ENCODE assay signal across 18 cellular contexts in genomic region chr5:157618366-157618765, GRCh38. TPM values are rescaled to one million over a fixed set of nuclear protein-coding genes. Genes with fewer than 3 reads are reported as not detected.
DNase-seq lines count a peak whose midpoint lies in the region; ATAC-seq and TF ChIP-seq lines count a peak whose summit lies in the region.
"Had no signal": no experiment of that assay in that cellular context is flagged by ENCODE, and none has a peak within 500 bp of the region (broad histone marks: within the 10 kb centered on the region; RNA-seq: fewer than 3 reads in every experiment).

No MANE protein-coding gene starts in this region.

- H4K5ac ChIP-seq in mesendoderm (ENCODE audit: low read length) = no peak overlapping the region

- no peak overlapping the region for H2BK120ac ChIP-seq in mesendoderm (ENCODE audit: low read depth, low read length)

- no peaks in the 10 kb centered on the region for H3K4me1 Mint-ChIP-seq in GM23338
- H3K4me1 Mint-ChIP-seq: H9 had no signal

- no peak overlapping the region for H3K27ac ChIP-seq in GM23338 (ENCODE audit: low read depth)
- H3K27ac ChIP-seq in mesendoderm (ENCODE audit: low read depth, low read length) = no peak overlapping the region
- H3K27ac ChIP-seq in neutrophil = peak overlapping the region; percentile 57
- no peak overlapping the region for H3K27ac ChIP-seq in dorsolateral prefrontal cortex
- H3K27ac ChIP-seq: GM23248 had no signal

- H3K79me2 ChIP-seq in GM23338 (replicated peaks; ENCODE audit: insufficient read depth) (no peaks in the 10 kb centered on the region), mesendoderm (ENCODE audit: control insufficient read depth, insufficient read depth, low read length) (no peaks in the 10 kb centered on the region)

- H3K4me3 Mint-ChIP-seq in GM23338 = no peak overlapping the region
- H3K4me3 Mint-ChIP-seq: CD4-positive, alpha-beta memory T cell; H9 had no signal

- H3K4ac ChIP-seq in mesendoderm (ENCODE audit: low read depth, low read length) = no peak overlapping the region

- no peak overlapping the region for H3K18ac ChIP-seq in mesendoderm (ENCODE audit: low read length)

- H2BK5ac ChIP-seq in mesendoderm (ENCODE audit: low read length) = no peak overlapping the region

- H3K56ac ChIP-seq in mesendoderm (ENCODE audit: low read length) = no peak overlapping the region

- H3K4me1 ChIP-seq in GM23338 (ENCODE audit: insufficient read depth) = no peaks in the 10 kb centered on the region
- H3K4me1 ChIP-seq in mesendoderm (ENCODE audit: control insufficient read depth, low read depth, low read length) = no peaks in the 10 kb centered on the region
- peaks cover 16 to 19% of the 10 kb centered on the region in 2 experiments for H3K4me1 ChIP-seq in neutrophil (ENCODE audit: control insufficient read depth in 1 of 2, insufficient read depth in 1 of 2, low read depth in 1 of 2, low read length in 1 of 2)

- no peak overlapping the region for H3K9ac ChIP-seq in mesendoderm (ENCODE audit: low read length)
- H3K9ac ChIP-seq: GM23248 had no signal

- no peaks in the 10 kb centered on the region for H3K36me3 ChIP-seq in GM23338 (ENCODE audit: insufficient read depth)
- no peaks in the 10 kb centered on the region for H3K36me3 ChIP-seq in mesendoderm (ENCODE audit: control insufficient read depth, insufficient read depth, low read length)
- no peaks in the 10 kb centered on the region for H3K36me3 ChIP-seq in neutrophil

- H3K27me3 ChIP-seq in GM23338 (ENCODE audit: insufficient read depth) (no peaks in the 10 kb centered on the region), mesendoderm (ENCODE audit: insufficient read depth, low read length, poor library complexity) (no peaks in the 10 kb centered on the region), neutrophil (no peaks in the 10 kb centered on the region), dorsolateral prefrontal cortex (peaks cover 0 to 11% (median 0%) of the 10 kb centered on the region in 45 donors)

- intact Hi-C loops in dorsolateral prefrontal cortex (cut with DNase I) = no loop called here

- no peak for DNase-seq in GM23338 (ENCODE audit: low spot score)
- DNase-seq in mesendoderm = no peak
- DNase-seq in dorsolateral prefrontal cortex = no peak
- DNase-seq: C1 segment of cervical spinal cord; CD4-positive, alpha-beta memory T cell; COR-L47; DMS153; DND-41; GM23248; H9 had no signal

- no peaks in the 10 kb centered on the region for H3F3A ChIP-seq in GM23338 (replicated peaks; ENCODE audit: low read depth)

- no peak for TF ChIP-seq CTCF in GM23338 (conservative IDR thresholded peaks at IDR 0.05; ENCODE audit: low read depth in 2 of 2)
- no peak for TF ChIP-seq CTCF in neutrophil (IDR thresholded peaks at IDR 0.05)
- no peak for TF ChIP-seq CTCF in dorsolateral prefrontal cortex (IDR thresholded peaks at IDR 0.05 in 54 of 56, conservative IDR thresholded peaks at IDR 0.05 in 2 of 56; ENCODE audit: low read depth in 1 of 56, partially characterized antibody in 56 of 56)

- no peak overlapping the region for H3K4me3 ChIP-seq in GM23338
- H3K4me3 ChIP-seq in mesendoderm (ENCODE audit: low read length) = no peak overlapping the region
- no peak overlapping the region for H3K4me3 ChIP-seq in neutrophil (ENCODE audit: low read depth in 1 of 2, low read length in 1 of 2)
- no peak overlapping the region for H3K4me3 ChIP-seq in dorsolateral prefrontal cortex
- H3K4me3 ChIP-seq: GM23248 had no signal

- peaks cover 3% of the 10 kb centered on the region for H3K27me3 Mint-ChIP-seq in GM23338 (ENCODE audit: insufficient read depth, low read depth, poor library complexity)
- H3K27me3 Mint-ChIP-seq: CD4-positive, alpha-beta memory T cell had no signal

- no peak overlapping the region for H2AK5ac ChIP-seq in mesendoderm (ENCODE audit: low read length)

- no peaks in the 10 kb centered on the region for H3K9me2 ChIP-seq in GM23338 (ENCODE audit: insufficient read depth)

- no peaks in the 10 kb centered on the region for H3K9me3 ChIP-seq in neutrophil

- H4K20me1 ChIP-seq in GM23338 (replicated peaks; ENCODE audit: insufficient read depth) = no peaks in the 10 kb centered on the region

- peaks cover 4% of the 10 kb centered on the region; the same call in 2 of the 3 replicates for H3K9me3 Mint-ChIP-seq in GM23338

- no peaks in the 10 kb centered on the region for H3K36me3 Mint-ChIP-seq in GM23338 (ENCODE audit: low read depth)
- H3K36me3 Mint-ChIP-seq: CD4-positive, alpha-beta memory T cell had no signal

- no peak overlapping the region for H3K23ac ChIP-seq in mesendoderm (ENCODE audit: low read length)

- no peak overlapping the region for H3K27ac Mint-ChIP-seq in GM23338
- H3K27ac Mint-ChIP-seq: H9 had no signal

- 0 out of 2 replicates have a peak overlapping the region, but pooled peaks have one; percentile 47 for H2AFZ ChIP-seq in GM23338
- H2AFZ ChIP-seq: GM23248 had no signal

- peak overlapping the region; percentile 39 for H2BK15ac ChIP-seq in mesendoderm (replicated peaks; ENCODE audit: low read depth)

- H4K8ac ChIP-seq in mesendoderm (ENCODE audit: low read depth, low read length) = no peak overlapping the region

- no CpG with 5 or more reads among the region's 8 CpGs for WGBS in mesendoderm (ENCODE audit: extremely low coverage, insufficient coverage, low lambda C conversion rate)

- no peaks in the 10 kb centered on the region for H3K79me1 ChIP-seq in mesendoderm (ENCODE audit: low read length)

- H3K4me2 ChIP-seq in GM23338 (no peak overlapping the region), mesendoderm (ENCODE audit: low read length) (no peak overlapping the region)

- ATAC-seq in GM23338 (no peak), GM18520 (IDR thresholded peaks at IDR 0.05; ENCODE audit: unreplicated experiment) (no peak), HG02642 (IDR thresholded peaks at IDR 0.05; ENCODE audit: poor library complexity, unreplicated experiment) (no peak)
- ATAC-seq: HCT116 had no signal

TF ChIP-seq in GM23338, 12 proteins besides CTCF, POLR2A, EP300 and RAD21 (continues in another document):
- no peak for TF ChIP-seq EZH2 (IDR thresholded peaks at IDR 0.05; ENCODE audit: low read depth, unreplicated experiment)

RNA-seq across cellular contexts. Expression of gene SOX30, which starts 33.9 kb away (rescaled TPM):
- total RNA-seq in GM23338 (2014; rRNA removed; shearing (Covaris generic)) = 1.3 and 1.4 TPM in 2 replicates
- 0.43 and 0.47 TPM in 2 replicates for polyA plus RNA-seq in GM23338 (2016; fragmentation: Nextera tagmentation; extraction: Ambion mirVana)
- 0.29 TPM for polyA plus RNA-seq in mesendoderm (2013, experiment 1 of 2)
- polyA plus RNA-seq in mesendoderm (2013, experiment 2 of 2) = 0.38 TPM
- 1 to 10 TPM in 1 of 120 experiments, under 1 TPM in 42, not detected in 77; 0.12 to 1.1 (median 0.32) TPM for total RNA-seq in dorsolateral prefrontal cortex
- total RNA-seq: A172, A673, GM23248, H4, H9 had no signal

RNA-seq across cellular contexts. Expression of gene ADAM19, which starts 42.8 kb away (rescaled TPM):
- total RNA-seq in GM23338 (2014; rRNA removed; shearing (Covaris generic)) = 13.2 and 13.3 TPM in 2 replicates
- polyA plus RNA-seq in GM23338 (2016; fragmentation: Nextera tagmentation; extraction: Ambion mirVana) = 9.1 and 10.0 TPM in 2 replicates
- polyA plus RNA-seq in mesendoderm (2013, experiment 1 of 2) = 126 TPM
- 123 TPM for polyA plus RNA-seq in mesendoderm (2013, experiment 2 of 2)
- total RNA-seq in dorsolateral prefrontal cortex = 10 to 100 TPM in 82 of 120 experiments, 1 to 10 TPM in 38; 6.7 to 17.9 (median 11.0) TPM

RNA-seq across cellular contexts. Expression of gene C5orf52, which starts 53.0 kb away (rescaled TPM):
- not detected in 2 replicates for total RNA-seq in GM23338 (2014; rRNA removed; shearing (Covaris generic))
- polyA plus RNA-seq in GM23338 (2016; fragmentation: Nextera tagmentation; extraction: Ambion mirVana) = not detected in 2 replicates
- polyA plus RNA-seq in mesendoderm (2013, experiment 1 of 2) = not detected
- not detected for polyA plus RNA-seq in mesendoderm (2013, experiment 2 of 2)
- total RNA-seq in dorsolateral prefrontal cortex = under 1 TPM in 2 of 120 experiments, not detected in 118; 0.78 to 0.81 TPM
- total RNA-seq: A172; A673; CD4-positive, alpha-beta memory T cell; GM23248; H4; H9 had no signal
- polyA plus RNA-seq: BJ; CD4-positive, alpha-beta memory T cell; GM23248 had no signal
